Comparison of ENCODE assay signal across 11 cellular contexts in the genomic region with DNA sequence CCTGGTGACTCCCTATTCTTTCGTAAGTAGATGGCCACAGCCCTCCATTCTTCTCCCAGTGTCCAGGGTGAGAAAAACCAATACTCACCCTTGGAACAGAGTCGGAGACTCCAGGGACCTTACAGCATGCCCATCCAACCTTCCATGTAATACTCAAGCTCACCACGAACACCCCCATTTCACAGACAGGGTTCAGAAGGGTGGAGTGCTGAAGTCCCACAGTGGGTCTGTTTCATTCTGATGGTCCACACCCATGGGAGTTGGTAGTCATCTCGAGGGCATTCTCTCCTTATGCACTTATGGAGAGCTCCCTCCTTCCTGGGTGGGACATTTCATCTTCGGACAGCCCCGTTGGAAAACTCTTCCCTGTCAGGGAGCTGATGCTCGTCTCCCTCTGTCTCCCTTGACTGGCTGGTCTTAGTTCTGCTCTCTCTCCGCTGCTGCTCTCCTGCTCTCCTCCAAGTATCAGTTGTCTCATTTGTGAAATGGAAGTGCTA. TPM values are rescaled to one million over a fixed set of nuclear protein-coding genes. Genes with fewer than 3 reads are reported as not detected.
A peak's percentile ranks its signal among the peaks of the same experiment; 100 is the strongest.
DNase-seq lines count a peak whose midpoint lies in the region; ATAC-seq and TF ChIP-seq lines count a peak whose summit lies in the region.
"Had no signal": no experiment of that assay in that cellular context is flagged by ENCODE, and none has a peak within 500 bp of the region (broad histone marks: within the 10 kb centered on the region; RNA-seq: fewer than 3 reads in every experiment).

No MANE protein-coding gene starts in this region.

- peak overlapping the region; percentile 23 to 73 (median 52) for H3K27ac ChIP-seq in body of pancreas
- H3K27ac ChIP-seq in vagina = peak overlapping the region; percentile 83

- H3K4me3 ChIP-seq in body of pancreas (no peak overlapping the region), vagina (no peak overlapping the region)

- H3K9me3 ChIP-seq in body of pancreas (no peaks in the 10 kb centered on the region), vagina (no peaks in the 10 kb centered on the region)

- TF ChIP-seq CTCF in body of pancreas (IDR thresholded peaks at IDR 0.05) (no peak), vagina (IDR thresholded peaks at IDR 0.05) (no peak)

- no peaks in the 10 kb centered on the region for H3K27me3 Mint-ChIP-seq in stimulated activated naive CD8-positive, alpha-beta T cell treated with anti-CD3 and anti-CD28 coated beads, Interleukin-15, Interleukin-2, amounts not matched to agents 100 ng/mL and 50 ng/mL, for 24 hours
- H3K27me3 Mint-ChIP-seq in naive thymus-derived CD8-positive, alpha-beta T cell = no peaks in the 10 kb centered on the region

- DNase-seq in stimulated activated naive CD8-positive, alpha-beta T cell treated with anti-CD3 and anti-CD28 coated beads, Interleukin-15, Interleukin-2, amounts not matched to agents 100 U/mL and 50 U/mL, for 24 hours = no peak
- DNase-seq in body of pancreas = no peak
- no peak for DNase-seq in naive thymus-derived CD8-positive, alpha-beta T cell
- no peak for DNase-seq in vagina (ENCODE audit: extremely low spot score in 2 of 2)
- DNase-seq in 8988T = no peak
- DNase-seq in NCI-H446 (lab: John Stamatoyannopoulos, UW) = no peak
- DNase-seq in NCI-H2029 treated with DMSO at 0.1 percent for 48 hours (lab: John Stamatoyannopoulos, UW) = no peak
- DNase-seq: cortex of kidney, NCI-H2081 had no signal

- H3K36me3 ChIP-seq in body of pancreas (replicated peaks in 1 of 2; ENCODE audit: insufficient read depth in 1 of 2, low read depth in 2 of 2) = no peaks in the 10 kb centered on the region
- H3K36me3 ChIP-seq in vagina = no peaks in the 10 kb centered on the region

- H3K27me3 ChIP-seq in body of pancreas = no peaks in the 10 kb centered on the region
- no peaks in the 10 kb centered on the region for H3K27me3 ChIP-seq in vagina

- no peak for TF ChIP-seq POLR2A in body of pancreas (IDR thresholded peaks at IDR 0.05)
- TF ChIP-seq POLR2A in vagina (IDR thresholded peaks at IDR 0.05) = no peak

- peak overlapping the region; percentile 83 for H3K4me3 Mint-ChIP-seq in stimulated activated naive CD8-positive, alpha-beta T cell treated with anti-CD3 and anti-CD28 coated beads, Interleukin-15, Interleukin-2, amounts not matched to agents 100 ng/mL and 50 ng/mL, for 24 hours
- H3K4me3 Mint-ChIP-seq in naive thymus-derived CD8-positive, alpha-beta T cell = peak overlapping the region; percentile 88 to 99 (median 98)

- WGBS in body of pancreas, 2 donors = 92 to 95% methylated on average over 8 of the region's 8 CpGs

- no peak for ATAC-seq in stimulated activated naive CD8-positive, alpha-beta T cell treated with anti-CD3 and anti-CD28 coated beads, Interleukin-15, Interleukin-2, amounts not matched to agents 100 U/mL and 50 U/mL, for 24 hours
- no peak for ATAC-seq in body of pancreas
- ATAC-seq in naive thymus-derived CD8-positive, alpha-beta T cell = no peak

- H3K4me1 Mint-ChIP-seq in stimulated activated naive CD8-positive, alpha-beta T cell treated with anti-CD3 and anti-CD28 coated beads, Interleukin-15, Interleukin-2, amounts not matched to agents 100 ng/mL and 50 ng/mL, for 24 hours (ENCODE audit: low read depth) = peaks cover 94% of the 10 kb centered on the region
- peaks cover 52 to 86% (median 79%) of the 10 kb centered on the region in 4 donors for H3K4me1 Mint-ChIP-seq in naive thymus-derived CD8-positive, alpha-beta T cell

- intact Hi-C loops in body of pancreas (cut with DNase I) (no loop called here), vagina (cut with DNase I) (no loop called here)

- H3K36me3 Mint-ChIP-seq in stimulated activated naive CD8-positive, alpha-beta T cell treated with anti-CD3 and anti-CD28 coated beads, Interleukin-15, Interleukin-2, amounts not matched to agents 100 ng/mL and 50 ng/mL, for 24 hours (ENCODE audit: low read depth) = peaks cover 89% of the 10 kb centered on the region
- H3K36me3 Mint-ChIP-seq in naive thymus-derived CD8-positive, alpha-beta T cell = peaks cover 0 to 26% (median 6%) of the 10 kb centered on the region in 3 donors

- H3K9me3 Mint-ChIP-seq in stimulated activated naive CD8-positive, alpha-beta T cell treated with anti-CD3 and anti-CD28 coated beads, Interleukin-15, Interleukin-2, amounts not matched to agents 100 ng/mL and 50 ng/mL, for 24 hours = no peaks in the 10 kb centered on the region
- no peaks in the 10 kb centered on the region for H3K9me3 Mint-ChIP-seq in naive thymus-derived CD8-positive, alpha-beta T cell

- H3K27ac Mint-ChIP-seq in stimulated activated naive CD8-positive, alpha-beta T cell treated with anti-CD3 and anti-CD28 coated beads, Interleukin-15, Interleukin-2, amounts not matched to agents 100 ng/mL and 50 ng/mL, for 24 hours = peak overlapping the region; percentile 96
- peak overlapping the region; percentile 94 to 99 (median 98) for H3K27ac Mint-ChIP-seq in naive thymus-derived CD8-positive, alpha-beta T cell

- H3K4me1 ChIP-seq in body of pancreas = peaks cover 86% of the 10 kb centered on the region
- H3K4me1 ChIP-seq in vagina = peaks cover 97% of the 10 kb centered on the region

- POLR2A ChIA-PET in naive thymus-derived CD8-positive, alpha-beta T cell (lab: Charles Lee) = interaction anchor here (0.7 to 3.1 kb wide), 5 partner anchors 15 to 78 kb away, joined by 3 to 32 read pairs (median 12); a partner anchor contains a TSS

RNA-seq across cellular contexts. Expression of a gene that starts 38.9 kb away (rescaled TPM):
- total RNA-seq in body of pancreas = not detected
- not detected for total RNA-seq in naive thymus-derived CD8-positive, alpha-beta T cell
- not detected for polyA plus RNA-seq in naive thymus-derived CD8-positive, alpha-beta T cell
- total RNA-seq in vagina = 2.5 TPM
- polyA plus RNA-seq: keratinocyte had no signal

RNA-seq across cellular contexts. Expression of a gene that starts 46.1 kb away (rescaled TPM):
- total RNA-seq in body of pancreas (100 to 1,000 TPM in 1 of 2 donors, 10 to 100 TPM in 1; 96.2 to 103 TPM), vagina (57.2 TPM)
- total RNA-seq in naive thymus-derived CD8-positive, alpha-beta T cell = 10 to 100 TPM; 14.8 to 17.7 TPM
- 10 to 100 TPM in 1 of 3 donors, 1 to 10 TPM in 2; 8.0 to 15.4 (median 8.2) TPM for polyA plus RNA-seq in naive thymus-derived CD8-positive, alpha-beta T cell
